In the genomic region with DNA sequence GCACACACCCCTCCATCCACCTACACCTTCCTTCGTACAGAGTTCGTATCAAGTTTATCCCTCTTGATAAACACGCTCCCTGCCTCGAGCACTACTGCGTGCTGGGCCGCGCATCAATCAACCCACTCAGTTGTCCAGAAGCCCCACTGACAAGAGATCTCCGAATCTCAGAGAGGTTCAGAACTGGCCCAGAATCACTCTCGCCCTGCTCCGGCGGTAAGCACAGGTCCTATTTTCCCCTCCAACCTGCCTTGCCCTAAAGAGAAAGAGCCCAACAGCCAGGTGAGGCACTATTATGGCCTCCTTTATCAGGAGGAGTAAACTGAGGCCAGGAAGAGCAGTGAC, we compare ENCODE assay signal across 8 cellular contexts. TPM values are rescaled to one million over a fixed set of nuclear protein-coding genes. Genes with fewer than 3 reads are reported as not detected.
DNase-seq lines count a peak whose midpoint lies in the region; ATAC-seq and TF ChIP-seq lines count a peak whose summit lies in the region.

No MANE protein-coding gene starts in this region.

- intact Hi-C loops in right cardiac atrium (cut with DNase I): no loop called here

- peaks cover 28% of the 10 kb centered on the region for H3K36me3 Mint-ChIP-seq in GM23338 (ENCODE audit: low read depth)
- H3K36me3 Mint-ChIP-seq in T-cell: peaks cover 12% of the 10 kb centered on the region
- H3K36me3 Mint-ChIP-seq in stimulated activated effector memory CD8-positive, alpha-beta T cell treated with anti-CD3 and anti-CD28 coated beads, Interleukin-12 subunit alpha, Interleukin-12 subunit beta, amount 100 ng/mL, for 72 hours: peaks cover 49% of the 10 kb centered on the region

- H3K27me3 ChIP-seq in GM23338 (ENCODE audit: insufficient read depth): no peaks in the 10 kb centered on the region
- H3K27me3 ChIP-seq in right cardiac atrium (ENCODE audit: control insufficient read depth, insufficient read depth): no peaks in the 10 kb centered on the region

- H3K9me3 Mint-ChIP-seq in GM23338 (no peaks in the 10 kb centered on the region), T-cell (no peaks in the 10 kb centered on the region)
- H3K9me3 Mint-ChIP-seq in stimulated activated effector memory CD8-positive, alpha-beta T cell treated with anti-CD3 and anti-CD28 coated beads, Interleukin-12 subunit alpha, Interleukin-12 subunit beta, amount 100 ng/mL, for 72 hours: no peaks in the 10 kb centered on the region

- peaks cover 25% of the 10 kb centered on the region for H4K20me1 ChIP-seq in GM23338 (replicated peaks; ENCODE audit: insufficient read depth)

- H3K27me3 Mint-ChIP-seq in GM23338 (ENCODE audit: insufficient read depth, low read depth, poor library complexity): peaks cover 10% of the 10 kb centered on the region
- H3K27me3 Mint-ChIP-seq in T-cell: no peaks in the 10 kb centered on the region

- no peak for DNase-seq in GM23338 (ENCODE audit: low spot score)
- peak in 2 of 34 experiments; percentile 8 to 9 for DNase-seq in T-cell
- no peak for DNase-seq in right cardiac atrium
- DNase-seq in stimulated activated effector memory CD8-positive, alpha-beta T cell treated with anti-CD3 and anti-CD28 coated beads, Interleukin-12 subunit alpha, Interleukin-12 subunit beta, amount 100 ng/mL, for 72 hours (ENCODE audit: low spot score in 2 of 2): no peak
- DNase-seq in amniotic stem cell (lab: John Stamatoyannopoulos, UW): no peak
- no peak for DNase-seq in NCI-H2196 treated with DMSO at 0.1 percent for 48 hours (lab: John Stamatoyannopoulos, UW; ENCODE audit: unreplicated experiment)

- no peaks in the 10 kb centered on the region; the same call in 1 of the 2 replicates for H3F3A ChIP-seq in GM23338 (replicated peaks; ENCODE audit: low read depth)

- H3K4me3 Mint-ChIP-seq in GM23338 (peak overlapping the region; percentile 88), T-cell (peak overlapping the region; percentile 89 to 98 (median 91))
- H3K4me3 Mint-ChIP-seq in stimulated activated effector memory CD8-positive, alpha-beta T cell treated with anti-CD3 and anti-CD28 coated beads, Interleukin-12 subunit alpha, Interleukin-12 subunit beta, amount 100 ng/mL, for 72 hours: peak overlapping the region; percentile 97

- 33% methylated on average over 11 of the region's 11 CpGs for WGBS in right cardiac atrium

- H3K9me2 ChIP-seq in GM23338 (ENCODE audit: insufficient read depth): no peaks in the 10 kb centered on the region

- peak overlapping the region; percentile 91 for H3K4me2 ChIP-seq in GM23338

- H3K4me1 Mint-ChIP-seq in GM23338 (peaks cover 37% of the 10 kb centered on the region), T-cell (peaks cover 30 to 48% (median 41%) of the 10 kb centered on the region in 3 donors)
- peaks cover 44% of the 10 kb centered on the region for H3K4me1 Mint-ChIP-seq in stimulated activated effector memory CD8-positive, alpha-beta T cell treated with anti-CD3 and anti-CD28 coated beads, Interleukin-12 subunit alpha, Interleukin-12 subunit beta, amount 100 ng/mL, for 72 hours

- H3K9me3 ChIP-seq in right cardiac atrium (ENCODE audit: control insufficient read depth, low read length): no peaks in the 10 kb centered on the region

- TF ChIP-seq CTCF in GM23338 (conservative IDR thresholded peaks at IDR 0.05; ENCODE audit: low read depth in 2 of 2): no peak

- H3K4me1 ChIP-seq in GM23338 (ENCODE audit: insufficient read depth) (peaks cover 20% of the 10 kb centered on the region; the same call in 1 of the 2 replicates), right cardiac atrium (ENCODE audit: control insufficient read depth, insufficient read depth, low read length) (peaks cover 9% of the 10 kb centered on the region)

- H3K36me3 ChIP-seq in GM23338 (ENCODE audit: insufficient read depth): peaks cover 25% of the 10 kb centered on the region; the same call in 1 of the 2 replicates

- H2AFZ ChIP-seq in GM23338: peak overlapping the region; percentile 96

- CTCF ChIA-PET in T-cell (lab: Charles Lee): no interaction called here

- ATAC-seq in GM23338 (no peak), T-cell (replicated peaks in 1 of 4) (peak in 3 of 4 experiments; percentile 8 to 15 (median 8)), right cardiac atrium (no peak), HG03520 (IDR thresholded peaks at IDR 0.05; ENCODE audit: unreplicated experiment) (no peak), GM21367 (IDR thresholded peaks at IDR 0.05; ENCODE audit: unreplicated experiment) (no peak)
- ATAC-seq in stimulated activated effector memory CD8-positive, alpha-beta T cell treated with anti-CD3 and anti-CD28 coated beads, Interleukin-12 subunit alpha, Interleukin-12 subunit beta, amount 100 ng/mL, for 72 hours: peak; percentile 8

- H3K4me3 ChIP-seq in GM23338: peak overlapping the region; percentile 94
- peak overlapping the region; percentile 85 for H3K4me3 ChIP-seq in right cardiac atrium (ENCODE audit: low read length)

- H3K27ac Mint-ChIP-seq in GM23338: no peak overlapping the region
- H3K27ac Mint-ChIP-seq in T-cell: peak overlapping the region; percentile 97 to 98
- peak overlapping the region; percentile 99 for H3K27ac Mint-ChIP-seq in stimulated activated effector memory CD8-positive, alpha-beta T cell treated with anti-CD3 and anti-CD28 coated beads, Interleukin-12 subunit alpha, Interleukin-12 subunit beta, amount 100 ng/mL, for 72 hours

- POLR2A ChIA-PET in T-cell (lab: Charles Lee): no interaction called here

- H3K79me2 ChIP-seq in GM23338 (replicated peaks; ENCODE audit: insufficient read depth): peaks cover 34% of the 10 kb centered on the region

- H3K27ac ChIP-seq in GM23338 (ENCODE audit: low read depth) (no peak overlapping the region), right cardiac atrium (ENCODE audit: low read length) (peak overlapping the region; percentile 95)

RNA-seq across cellular contexts. Expression of a gene that starts 0.5 kb away (rescaled TPM):
- 65.9 and 76.4 TPM in 2 replicates for total RNA-seq in GM23338 (2014; rRNA removed; shearing (Covaris generic))
- polyA plus RNA-seq in GM23338 (2016; fragmentation: Nextera tagmentation; extraction: Ambion mirVana): 16.7 and 18.4 TPM in 2 replicates
- 100 to 1,000 TPM; 152 to 171 (median 157) TPM for total RNA-seq in T-cell
- 10 to 100 TPM; 48.6 to 59.2 (median 53.0) TPM for total RNA-seq in right cardiac atrium
- 31.2 TPM for polyA plus RNA-seq in right cardiac atrium

RNA-seq across cellular contexts. Expression of a gene that starts 1.1 kb away (rescaled TPM):
- 1.7 and 6.5 TPM in 2 replicates for total RNA-seq in GM23338 (2014; rRNA removed; shearing (Covaris generic))
- polyA plus RNA-seq in GM23338 (2016; fragmentation: Nextera tagmentation; extraction: Ambion mirVana) (6.9 and 8.3 TPM in 2 replicates), right cardiac atrium (6,305 TPM)
- total RNA-seq in T-cell (1 to 10 TPM; 2.8 to 8.8 (median 4.5) TPM), right cardiac atrium (1,000 to 10,000 TPM; 2,349 to 3,477 (median 2,851) TPM)

RNA-seq across cellular contexts. Expression of a gene that starts 10.0 kb away (rescaled TPM):
- 2.2 and 2.5 TPM in 2 replicates for total RNA-seq in GM23338 (2014; rRNA removed; shearing (Covaris generic))
- 0.47 and 0.56 TPM in 2 replicates for polyA plus RNA-seq in GM23338 (2016; fragmentation: Nextera tagmentation; extraction: Ambion mirVana)
- 1 to 10 TPM in 4 of 5 donors, under 1 TPM in 1; 0.75 to 1.9 (median 1.4) TPM for total RNA-seq in T-cell
- 10 to 100 TPM in 1 of 4 donors, 1 to 10 TPM in 3; 4.7 to 13.1 (median 8.3) TPM for total RNA-seq in right cardiac atrium
- 11.2 TPM for polyA plus RNA-seq in right cardiac atrium

RNA-seq across cellular contexts. Expression of a gene that starts 40.2 kb away (rescaled TPM):
- 0.90 and 3.0 TPM in 2 replicates for total RNA-seq in GM23338 (2014; rRNA removed; shearing (Covaris generic))
- polyA plus RNA-seq in GM23338 (2016; fragmentation: Nextera tagmentation; extraction: Ambion mirVana): 1.1 and 1.9 TPM in 2 replicates
- total RNA-seq in T-cell: 1 to 10 TPM in 4 of 5 donors, under 1 TPM in 1; 0.38 to 2.2 (median 1.7) TPM
- 100 to 1,000 TPM in 2 of 4 donors, 10 to 100 TPM in 2; 91.9 to 159 (median 101) TPM for total RNA-seq in right cardiac atrium
- polyA plus RNA-seq in right cardiac atrium: 69.5 TPM

RNA-seq across cellular contexts. Expression of a gene that starts 44.5 kb away (rescaled TPM):
- 7.0 and 12.2 TPM in 2 replicates for total RNA-seq in GM23338 (2014; rRNA removed; shearing (Covaris generic))
- polyA plus RNA-seq in GM23338 (2016; fragmentation: Nextera tagmentation; extraction: Ambion mirVana) (16.3 and 17.1 TPM in 2 replicates), right cardiac atrium (10.9 TPM)
- total RNA-seq in T-cell (10 to 100 TPM; 12.2 to 17.0 (median 15.7) TPM), right cardiac atrium (10 to 100 TPM; 15.9 to 28.5 (median 18.3) TPM)

Comparison
In these comparisons a context has a peak if more than half of its experiments do, and no peak if none do; other contexts are left out.
1. ATAC-seq: peak in T-cell (3 of 4) and stimulated activated effector memory CD8-positive, alpha-beta T cell treated with anti-CD3 and anti-CD28 coated beads, Interleukin-12 subunit alpha, Interleukin-12 subunit beta, amount 100 ng/mL, for 72 hours (single experiment); none in GM23338 (single experiment), right cardiac atrium (0 of 2), HG03520 (single experiment) and GM21367 (single experiment).
2. RNA of a gene that starts 1.1 kb away (total RNA-seq): 2,349 to 3,477 TPM in right cardiac atrium; 1.7 to 6.5 TPM in GM23338 and 2.8 to 8.8 TPM in T-cell; every median in the first group is over 100 times any median in the second.
3. Peak in every context shown above with its lines, with median percentiles within 50 percentile points of each other: H3K4me3 Mint-ChIP-seq.